8 cellular contexts compared by ENCODE assay signal in genomic region chr10:32950457-32951109, GRCh38. TPM values are rescaled to one million over a fixed set of nuclear protein-coding genes. Genes with fewer than 3 reads are reported as not detected.
A peak's percentile ranks its signal among the peaks of the same experiment; 100 is the strongest.
DNase-seq lines count a peak whose midpoint lies in the region; ATAC-seq, FAIRE-seq and TF ChIP-seq lines count a peak whose summit lies in the region.

No MANE protein-coding gene starts in this region.

- peak overlapping the region; percentile 97 for H3K4me2 ChIP-seq in astrocyte (ENCODE audit: low read length)
- H3K4me2 ChIP-seq in mesendoderm (ENCODE audit: low read length): peak overlapping the region; percentile 7

- peak overlapping the region; percentile 57 to 67 (median 60) for H3K27ac Mint-ChIP-seq in CD4-positive, CD25-positive, alpha-beta regulatory T cell
- H3K27ac Mint-ChIP-seq in astrocyte (ENCODE audit: unreplicated experiment): peak overlapping the region; percentile 85

- H3K9me3 ChIP-seq in CD4-positive, CD25-positive, alpha-beta regulatory T cell (ENCODE audit: control insufficient read depth in 2 of 2, low read length in 2 of 2): no peaks in the 10 kb centered on the region
- H3K9me3 ChIP-seq in HEK293 (ENCODE audit: control insufficient read depth, insufficient read depth, low read depth, low read length): no peaks in the 10 kb centered on the region
- no peaks in the 10 kb centered on the region for H3K9me3 ChIP-seq in astrocyte (ENCODE audit: insufficient read depth, low read depth, low read length)
- H3K9me3 ChIP-seq in testis: no peaks in the 10 kb centered on the region

- POLR2A ChIA-PET in HEK293 (lab: Yijun Ruan, JAX): interaction anchor here (0.6 to 7.2 kb wide), 2 partner anchors 9 to 31 kb away, joined by 3 to 44 read pairs; no protein-coding TSS in a partner anchor

- H3K27ac ChIP-seq in CD4-positive, CD25-positive, alpha-beta regulatory T cell (ENCODE audit: insufficient read depth, low read length, poor library complexity, severe bottlenecking): peak overlapping the region; percentile 80
- peak overlapping the region; percentile 35 for H3K27ac ChIP-seq in HEK293 (ENCODE audit: extremely low read depth, low read depth, low read length)
- H3K27ac ChIP-seq in astrocyte (ENCODE audit: low read depth, low read length): peak overlapping the region; percentile 49
- H3K27ac ChIP-seq in mesendoderm (ENCODE audit: low read depth, low read length): no peak overlapping the region
- no peak overlapping the region for H3K27ac ChIP-seq in testis

- no peak overlapping the region for H2AK5ac ChIP-seq in mesendoderm (ENCODE audit: low read length)

- no peak overlapping the region for H2BK120ac ChIP-seq in mesendoderm (ENCODE audit: low read depth, low read length)

- peak overlapping the region; percentile 20 for H3K9ac ChIP-seq in astrocyte (ENCODE audit: low read length)
- peak overlapping the region; percentile 51 for H3K9ac ChIP-seq in mesendoderm (ENCODE audit: low read length)

- no peak for DNase-seq in CD4-positive, CD25-positive, alpha-beta regulatory T cell
- no peak for DNase-seq in astrocyte (ENCODE audit: low read depth)
- peak; percentile 58 for DNase-seq in mesendoderm
- no peak for DNase-seq in AML-193 (lab: John Stamatoyannopoulos, UW)
- no peak for DNase-seq in testis

- no peak overlapping the region for H3K4ac ChIP-seq in mesendoderm (ENCODE audit: low read depth, low read length)

- peak overlapping the region; percentile 99 for H3K4me3 ChIP-seq in CD4-positive, CD25-positive, alpha-beta regulatory T cell (ENCODE audit: low read depth, low read length)
- peak overlapping the region; percentile 23 for H3K4me3 ChIP-seq in HEK293 (ENCODE audit: low read depth, low read length)
- peak overlapping the region; percentile 94 for H3K4me3 ChIP-seq in astrocyte (ENCODE audit: insufficient read depth, low read depth, low read length)
- no peak overlapping the region for H3K4me3 ChIP-seq in mesendoderm (ENCODE audit: low read length)
- no peak overlapping the region for H3K4me3 ChIP-seq in testis

- peaks cover 100% of the 10 kb centered on the region for H3K79me2 ChIP-seq in astrocyte (ENCODE audit: insufficient read depth, low read length)
- H3K79me2 ChIP-seq in mesendoderm (ENCODE audit: control insufficient read depth, insufficient read depth, low read length): peaks cover 71% of the 10 kb centered on the region

- intact Hi-C loops in testis (cut with DNase I; ENCODE audit: low total_unique reads): no loop called here

- H4K5ac ChIP-seq in mesendoderm (ENCODE audit: low read length): no peak overlapping the region

- peaks cover 95% of the 10 kb centered on the region for H4K20me1 ChIP-seq in astrocyte (ENCODE audit: insufficient read depth, low read length)

- no peaks in the 10 kb centered on the region for H3K79me1 ChIP-seq in mesendoderm (ENCODE audit: low read length)

- H3K23ac ChIP-seq in mesendoderm (ENCODE audit: low read length): no peak overlapping the region

- FAIRE-seq in astrocyte (lab: Jason Lieb, UNC): peak; percentile 20

- H3K4me1 ChIP-seq in CD4-positive, CD25-positive, alpha-beta regulatory T cell (ENCODE audit: control insufficient read depth, insufficient read depth, low read length, poor library complexity, severe bottlenecking): peaks cover 86% of the 10 kb centered on the region
- H3K4me1 ChIP-seq in HEK293 (ENCODE audit: control insufficient read depth, insufficient read depth, low read length) (peaks cover 31% of the 10 kb centered on the region), astrocyte (ENCODE audit: insufficient read depth, low read length) (peaks cover 57% of the 10 kb centered on the region), mesendoderm (ENCODE audit: control insufficient read depth, low read depth, low read length) (peaks cover 20% of the 10 kb centered on the region), testis (peaks cover 14% of the 10 kb centered on the region)

- H4K8ac ChIP-seq in mesendoderm (ENCODE audit: low read depth, low read length): no peak overlapping the region

- no peak overlapping the region for H2BK5ac ChIP-seq in mesendoderm (ENCODE audit: low read length)

- peak overlapping the region; percentile 89 to 96 (median 90) for H3K4me3 Mint-ChIP-seq in CD4-positive, CD25-positive, alpha-beta regulatory T cell
- peak overlapping the region; percentile 92 for H3K4me3 Mint-ChIP-seq in astrocyte (ENCODE audit: unreplicated experiment)

- H3K27me3 ChIP-seq in CD4-positive, CD25-positive, alpha-beta regulatory T cell (ENCODE audit: control insufficient read depth, insufficient read depth, low read length): no peaks in the 10 kb centered on the region
- H3K27me3 ChIP-seq in astrocyte (ENCODE audit: insufficient read depth, low read length): no peaks in the 10 kb centered on the region
- H3K27me3 ChIP-seq in mesendoderm (ENCODE audit: insufficient read depth, low read length, poor library complexity): no peaks in the 10 kb centered on the region
- H3K27me3 ChIP-seq in testis: no peaks in the 10 kb centered on the region

- peaks cover under 1% of the 10 kb centered on the region for H3K36me3 ChIP-seq in CD4-positive, CD25-positive, alpha-beta regulatory T cell (ENCODE audit: control insufficient read depth, insufficient read depth, low read length)
- H3K36me3 ChIP-seq in HEK293 (ENCODE audit: control insufficient read depth in 2 of 2, insufficient read depth in 1 of 2, low read length in 2 of 2) (no peaks in the 10 kb centered on the region), astrocyte (ENCODE audit: insufficient read depth, low read length) (peaks cover 21% of the 10 kb centered on the region), mesendoderm (ENCODE audit: control insufficient read depth, insufficient read depth, low read length) (no peaks in the 10 kb centered on the region), testis (ENCODE audit: low read depth, missing control alignments) (no peaks in the 10 kb centered on the region)

- H3K4me1 Mint-ChIP-seq in CD4-positive, CD25-positive, alpha-beta regulatory T cell: peaks cover 71 to 93% (median 83%) of the 10 kb centered on the region in 4 donors
- peaks cover 56% of the 10 kb centered on the region for H3K4me1 Mint-ChIP-seq in astrocyte (ENCODE audit: low read depth, unreplicated experiment)

- peaks cover 9% of the 10 kb centered on the region for H3K36me3 Mint-ChIP-seq in CD4-positive, CD25-positive, alpha-beta regulatory T cell
- H3K36me3 Mint-ChIP-seq in astrocyte (ENCODE audit: low read depth, unreplicated experiment): peaks cover 14% of the 10 kb centered on the region

- no peak for TF ChIP-seq CTCF in HEK293 (tag by site-specific recombination; IDR thresholded peaks at IDR 0.05)
- TF ChIP-seq CTCF in astrocyte (IDR thresholded peaks at IDR 0.05; ENCODE audit: insufficient read depth, low read depth, low read length): no peak
- no peak for TF ChIP-seq CTCF in testis (IDR thresholded peaks at IDR 0.05)

- H2AFZ ChIP-seq in astrocyte (ENCODE audit: low read depth, low read length): no peak overlapping the region

- no CpG with 5 or more reads among the region's 6 CpGs for WGBS in mesendoderm (ENCODE audit: extremely low coverage, insufficient coverage, low lambda C conversion rate)
- 70 to 85% methylated on average over 6 of the region's 6 CpGs for WGBS in testis, 2 donors

- no peak overlapping the region for H3K18ac ChIP-seq in mesendoderm (ENCODE audit: low read length)

- TF ChIP-seq POLR2A in testis (IDR thresholded peaks at IDR 0.05): no peak

- no peaks in the 10 kb centered on the region for H3K9me3 Mint-ChIP-seq in CD4-positive, CD25-positive, alpha-beta regulatory T cell
- H3K9me3 Mint-ChIP-seq in astrocyte (ENCODE audit: unreplicated experiment): no peaks in the 10 kb centered on the region

- H3K27me3 Mint-ChIP-seq in CD4-positive, CD25-positive, alpha-beta regulatory T cell: no peaks in the 10 kb centered on the region
- no peaks in the 10 kb centered on the region for H3K27me3 Mint-ChIP-seq in astrocyte (ENCODE audit: low read depth, unreplicated experiment)

- H2BK15ac ChIP-seq in mesendoderm (replicated peaks; ENCODE audit: low read depth): no peak overlapping the region

- no peak overlapping the region for H3K56ac ChIP-seq in mesendoderm (ENCODE audit: low read length)

- CTCF ChIA-PET in HEK293 (lab: Yijun Ruan, JAX): interaction anchor here (0.6 to 0.7 kb wide), 2 partner anchors 52 to 155 kb away, joined by 3 read pairs; no protein-coding TSS in a partner anchor

- ATAC-seq in CD4-positive, CD25-positive, alpha-beta regulatory T cell (ENCODE audit: low read depth in 2 of 2): no peak
- no peak for ATAC-seq in HG03520 (IDR thresholded peaks at IDR 0.05; ENCODE audit: unreplicated experiment)
- no peak for ATAC-seq in HG03196 (IDR thresholded peaks at IDR 0.05; ENCODE audit: unreplicated experiment)

TF ChIP-seq in HEK293, 187 proteins besides CTCF, POLR2A, EP300 and RAD21 (continues in another document):
- TF ChIP-seq MYNN (tag by site-specific recombination; IDR thresholded peaks at IDR 0.05; ENCODE audit: borderline replicate concordance) (no peak), ZNF664 (tag by site-specific recombination; IDR thresholded peaks at IDR 0.05) (no peak), ZNF341 (tag by site-specific recombination; IDR thresholded peaks at IDR 0.05; ENCODE audit: low read depth) (no peak), ZFP41 (tag by site-specific recombination; IDR thresholded peaks at IDR 0.05; ENCODE audit: borderline replicate concordance) (no peak), ZNF610 (tag by site-specific recombination; IDR thresholded peaks at IDR 0.05; ENCODE audit: borderline replicate concordance) (0 out of 2 replicates have a peak, but pooled peaks have one; percentile 29), ZBTB20 (tag by site-specific recombination; IDR thresholded peaks at IDR 0.05) (no peak)

RNA-seq across cellular contexts. Expression of gene ITGB1, which starts 7.4 kb away (rescaled TPM):
- total RNA-seq in CD4-positive, CD25-positive, alpha-beta regulatory T cell: 524 TPM
- polyA plus RNA-seq in CD4-positive, CD25-positive, alpha-beta regulatory T cell: 100 to 1,000 TPM; 360 to 577 (median 469) TPM
- total RNA-seq in astrocyte (2,575 and 2,956 TPM in 2 replicates), testis (100 to 1,000 TPM; 158 to 189 TPM)
- 237 TPM for polyA plus RNA-seq in mesendoderm (2013, experiment 1 of 2)
- polyA plus RNA-seq in mesendoderm (2013, experiment 2 of 2): 240 TPM
- 175 TPM for polyA plus RNA-seq in testis (ENCODE audit: insufficient read depth, low read depth, low replicate concordance)

Comparison
In these comparisons a context has a peak if more than half of its experiments do, and no peak if none do; other contexts are left out.
1. H3K27ac ChIP-seq: peak in CD4-positive, CD25-positive, alpha-beta regulatory T cell (single experiment), HEK293 (single experiment) and astrocyte (single experiment); none in mesendoderm (single experiment) and testis (0 of 2).
2. H3K4me3 ChIP-seq: peak in CD4-positive, CD25-positive, alpha-beta regulatory T cell (single experiment), HEK293 (single experiment) and astrocyte (single experiment); none in mesendoderm (single experiment) and testis (0 of 2).